8 cellular contexts compared by ENCODE assay signal in the genomic region with DNA sequence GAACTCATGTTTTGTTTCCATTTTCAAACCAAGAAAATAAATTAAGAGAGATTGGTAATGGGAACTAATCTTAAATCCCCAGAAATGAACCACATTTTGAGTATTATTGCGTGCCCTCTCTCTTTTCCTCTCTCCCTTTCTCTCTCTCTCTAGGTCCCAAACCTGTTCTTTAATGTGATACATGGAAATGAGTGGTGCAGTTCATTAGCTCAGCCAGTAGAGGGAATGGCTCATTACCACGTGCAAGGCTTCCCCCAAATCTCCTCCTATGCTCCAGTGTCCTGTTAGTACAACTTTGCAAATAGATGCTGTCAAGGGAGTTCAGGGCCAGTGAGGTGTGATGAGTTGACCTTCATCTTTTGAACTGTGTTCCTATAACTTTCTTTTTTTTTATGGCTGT.
A peak's percentile ranks its signal among the peaks of the same experiment; 100 is the strongest.
DNase-seq lines count a peak whose midpoint lies in the region; ATAC-seq and TF ChIP-seq lines count a peak whose summit lies in the region.

No MANE protein-coding gene starts in this region.

- H3K9ac ChIP-seq in KMS-11, result no peak overlapping the region

- TF ChIP-seq CTCF in KMS-11 (conservative IDR thresholded peaks at IDR 0.05; ENCODE audit: low read depth, low read length) (peak; percentile 51), tibial nerve (IDR thresholded peaks at IDR 0.05) (peak; percentile 33 to 38 (median 34))

- H4K20me1 ChIP-seq in KMS-11 (ENCODE audit: insufficient read depth), result no peaks in the 10 kb centered on the region

- H3K79me2 ChIP-seq in KMS-11 (ENCODE audit: insufficient read depth, low read depth), result no peaks in the 10 kb centered on the region

- H3K4me2 ChIP-seq in KMS-11, result no peak overlapping the region

- H3K27ac ChIP-seq in KMS-11 (no peak overlapping the region), tibial nerve (no peak overlapping the region)

- H3K27ac Mint-ChIP-seq in T-helper 17 cell, result no peak overlapping the region

- H3K4me1 ChIP-seq in KMS-11 (ENCODE audit: low read depth, poor library complexity, severe bottlenecking), result no peaks in the 10 kb centered on the region
- no peaks in the 10 kb centered on the region for H3K4me1 ChIP-seq in tibial nerve

- peaks cover 13% of the 10 kb centered on the region for H3K27me3 Mint-ChIP-seq in T-helper 17 cell

- H3K4me1 Mint-ChIP-seq in T-helper 17 cell, result peaks cover 17% of the 10 kb centered on the region

- ATAC-seq in GM21367 (IDR thresholded peaks at IDR 0.05; ENCODE audit: unreplicated experiment), result peak; percentile 89
- ATAC-seq in T-helper 17 cell, result peak; percentile 84
- ATAC-seq in left ventricle myocardium superior, result peak; percentile 75

- H3K4me3 Mint-ChIP-seq in T-helper 17 cell, result no peak overlapping the region

- 42 to 43% methylated on average over 2 of the region's 2 CpGs for WGBS in tibial nerve, 2 donors

- DNase-seq in NCI-H1417 (lab: John Stamatoyannopoulos, UW), result peak in 2 of 3 experiments; percentile 2 to 7
- DNase-seq in NCI-H1417 treated with DMSO at 0.1 percent for 48 hours (lab: John Stamatoyannopoulos, UW), result no peak
- DNase-seq in T-helper 17 cell, result no peak
- DNase-seq in left ventricle myocardium superior, result no peak
- no peak for DNase-seq in tibial nerve (ENCODE audit: low spot score in 2 of 2)
- DNase-seq in NCI-H1048 (lab: John Stamatoyannopoulos, UW), result no peak

- no peak overlapping the region for H2AFZ ChIP-seq in KMS-11 (ENCODE audit: low read depth)

- peaks cover 3% of the 10 kb centered on the region for H3K36me3 Mint-ChIP-seq in T-helper 17 cell (ENCODE audit: low read depth)

- no peak overlapping the region for H3K4me3 ChIP-seq in KMS-11 (IDR thresholded peaks at IDR 0.05; ENCODE audit: insufficient read depth, low read depth, low read length)
- no peak overlapping the region for H3K4me3 ChIP-seq in tibial nerve

- no peak for TF ChIP-seq POLR2A in tibial nerve (IDR thresholded peaks at IDR 0.05)

- no peak for TF ChIP-seq EP300 in tibial nerve (IDR thresholded peaks at IDR 0.05)

- intact Hi-C loops in left ventricle myocardium superior (cut with micrococcal nuclease), result no loop called here

- no peaks in the 10 kb centered on the region for H3K36me3 ChIP-seq in KMS-11 (ENCODE audit: insufficient read depth)
- H3K36me3 ChIP-seq in tibial nerve, result no peaks in the 10 kb centered on the region

- H3K9me3 ChIP-seq in T-helper 17 cell (ENCODE audit: control insufficient read depth, low read length, poor library complexity, severe bottlenecking) (no peaks in the 10 kb centered on the region), tibial nerve (no peaks in the 10 kb centered on the region)

- H3K27me3 ChIP-seq in KMS-11 (ENCODE audit: insufficient read depth, low read depth), result no peaks in the 10 kb centered on the region
- no peaks in the 10 kb centered on the region for H3K27me3 ChIP-seq in tibial nerve

Comparison
In these comparisons a context has a peak if more than half of its experiments do, and no peak if none do; other contexts are left out.
1. DNase-seq: peak in NCI-H1417 (2 of 3); none in NCI-H1417 treated with DMSO at 0.1 percent for 48 hours (single experiment), T-helper 17 cell (0 of 3), left ventricle myocardium superior (single experiment), tibial nerve (0 of 2) and NCI-H1048 (single experiment).
2. Peak in every context shown above with its lines, with median percentiles within 50 percentile points of each other: ATAC-seq.